Comparison of ENCODE assay signal across 21 cellular contexts in the genomic region with DNA sequence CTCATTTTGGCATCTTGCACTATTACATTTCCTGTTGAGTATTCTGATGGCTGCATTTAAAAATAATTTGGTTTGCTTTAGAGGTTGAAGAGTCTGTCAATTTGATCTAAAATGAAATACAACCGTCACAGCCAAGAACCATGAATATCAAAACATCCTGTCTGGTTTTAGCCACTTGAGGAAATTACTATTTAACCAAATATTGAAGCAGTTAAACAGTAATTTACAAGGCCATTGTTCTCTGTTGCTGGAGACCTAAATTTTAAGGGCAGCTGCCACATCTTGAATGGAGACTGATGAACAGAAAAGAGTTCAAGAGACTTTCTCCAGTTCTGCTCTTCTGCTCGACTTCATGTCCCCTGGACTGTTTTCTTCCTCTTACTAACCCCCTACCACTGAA.
DNase-seq lines count a peak whose midpoint lies in the region; ATAC-seq, FAIRE-seq and TF ChIP-seq lines count a peak whose summit lies in the region.
"Had no signal": no experiment of that assay in that cellular context is flagged by ENCODE, and none has a peak within 500 bp of the region (broad histone marks: within the 10 kb centered on the region; RNA-seq: fewer than 3 reads in every experiment).

No MANE protein-coding gene starts in this region.

- H3K4me3 ChIP-seq in astrocyte (ENCODE audit: insufficient read depth, low read depth, low read length) = no peak overlapping the region
- no peak overlapping the region for H3K4me3 ChIP-seq in CD8-positive, alpha-beta memory T cell (ENCODE audit: low read length)
- no peak overlapping the region for H3K4me3 ChIP-seq in CD8-positive, alpha-beta T cell (ENCODE audit: low read depth, low read length)
- H3K4me3 ChIP-seq in hepatocyte = no peak overlapping the region
- no peak overlapping the region for H3K4me3 ChIP-seq in SJCRH30
- H3K4me3 ChIP-seq: breast epithelium, GM12878, heart right ventricle, psoas muscle, testis had no signal

- intact Hi-C loops in Calu3 (cut with micrococcal nuclease; ENCODE audit: unreplicated experiment) = loop anchor here (10.0 kb wide), 1 partner anchor 837 kb away; a partner anchor contains a TSS
- intact Hi-C loops in CD8-positive, alpha-beta T cell (cut with DNase I, micrococcal nuclease) = no loop called here

- no peak overlapping the region for H3K4me2 ChIP-seq in astrocyte (ENCODE audit: low read length)
- H3K4me2 ChIP-seq in hepatocyte = no peak overlapping the region

- H3K9me2 ChIP-seq in hepatocyte (replicated peaks; ENCODE audit: insufficient read depth) = no peaks in the 10 kb centered on the region

- no TSS peak for BruUV-seq in Calu3 (replicated peaks; lab: Mats Ljungman, UMichigan)

- peak overlapping the region; percentile 68 for H3K27ac Mint-ChIP-seq in Calu3 (ENCODE audit: unreplicated experiment)
- H3K27ac Mint-ChIP-seq in astrocyte (ENCODE audit: unreplicated experiment) = peak overlapping the region; percentile 85
- no peak overlapping the region for H3K27ac Mint-ChIP-seq in CD8-positive, alpha-beta memory T cell
- no peak overlapping the region for H3K27ac Mint-ChIP-seq in CD8-positive, alpha-beta T cell
- H3K27ac Mint-ChIP-seq: activated B cell treated with CpG ODN at 0.5 μM for 24 hours; activated naive CD8-positive, alpha-beta T cell treated with anti-CD3 and anti-CD28 coated beads, Interleukin-2, amount 50 U/mL, for 24 hours; nephron progenitor cell; T-helper 17 cell had no signal

- H4K20me1 ChIP-seq in astrocyte (ENCODE audit: insufficient read depth, low read length) = no peaks in the 10 kb centered on the region
- H4K20me1 ChIP-seq in hepatocyte (ENCODE audit: insufficient read depth, poor library complexity, severe bottlenecking) = no peaks in the 10 kb centered on the region

- POLR2A ChIA-PET in CD8-positive, alpha-beta memory T cell (lab: Charles Lee) = no interaction called here
- POLR2A ChIA-PET in CD8-positive, alpha-beta T cell (lab: Charles Lee) = no interaction called here

- H3K27me3 ChIP-seq in astrocyte (ENCODE audit: insufficient read depth, low read length) (no peaks in the 10 kb centered on the region), hepatocyte (no peaks in the 10 kb centered on the region), SJCRH30 (no peaks in the 10 kb centered on the region)
- no peaks in the 10 kb centered on the region for H3K27me3 ChIP-seq in CD8-positive, alpha-beta memory T cell (ENCODE audit: insufficient read depth, low read length, poor library complexity, severe bottlenecking)
- H3K27me3 ChIP-seq in CD8-positive, alpha-beta T cell (ENCODE audit: insufficient read depth, low read length) = no peaks in the 10 kb centered on the region
- H3K27me3 ChIP-seq: breast epithelium, heart right ventricle, testis had no signal

- H3K9ac ChIP-seq in astrocyte (ENCODE audit: low read length) = no peak overlapping the region

- H3K36me3 Mint-ChIP-seq in Calu3 (ENCODE audit: insufficient read depth, unreplicated experiment) (no peaks in the 10 kb centered on the region), astrocyte (ENCODE audit: low read depth, unreplicated experiment) (no peaks in the 10 kb centered on the region)
- no peaks in the 10 kb centered on the region for H3K36me3 Mint-ChIP-seq in CD8-positive, alpha-beta memory T cell
- H3K36me3 Mint-ChIP-seq in CD8-positive, alpha-beta T cell = no peaks in the 10 kb centered on the region

- peaks cover 24% of the 10 kb centered on the region for H3K4me1 ChIP-seq in astrocyte (ENCODE audit: insufficient read depth, low read length)
- H3K4me1 ChIP-seq in CD8-positive, alpha-beta memory T cell (ENCODE audit: insufficient read depth, low read length) = no peaks in the 10 kb centered on the region
- H3K4me1 ChIP-seq in CD8-positive, alpha-beta T cell (ENCODE audit: insufficient read depth, low read length) = no peaks in the 10 kb centered on the region
- no peaks in the 10 kb centered on the region for H3K4me1 ChIP-seq in hepatocyte (ENCODE audit: insufficient read depth)
- H3K4me1 ChIP-seq in SJCRH30 = no peaks in the 10 kb centered on the region
- H3K4me1 ChIP-seq: breast epithelium, psoas muscle, testis had no signal

- DNase-seq in Calu3 = no peak
- no peak for DNase-seq in astrocyte (ENCODE audit: low read depth)
- no peak for DNase-seq in CD8-positive, alpha-beta memory T cell
- no peak for DNase-seq in CD8-positive, alpha-beta T cell
- no peak for DNase-seq in hepatocyte (ENCODE audit: low spot score)
- no peak for DNase-seq in SJCRH30
- DNase-seq: activated B cell treated with CpG ODN at 0.5 μM for 24 hours; activated naive CD8-positive, alpha-beta T cell treated with anti-CD3 and anti-CD28 coated beads, Interleukin-2, amount 50 U/mL, for 24 hours; GDM1; heart right ventricle; MV-4-11; NCI-H2171; nephron progenitor cell; psoas muscle; T-helper 17 cell; testis had no signal

- H3K4me3 Mint-ChIP-seq in Calu3 (ENCODE audit: low read depth, unreplicated experiment) = peak overlapping the region; percentile 19
- H3K4me3 Mint-ChIP-seq in astrocyte (ENCODE audit: unreplicated experiment) = no peak overlapping the region
- no peak overlapping the region for H3K4me3 Mint-ChIP-seq in CD8-positive, alpha-beta memory T cell
- no peak overlapping the region for H3K4me3 Mint-ChIP-seq in CD8-positive, alpha-beta T cell
- H3K4me3 Mint-ChIP-seq: activated B cell treated with CpG ODN at 0.5 μM for 24 hours; activated naive CD8-positive, alpha-beta T cell treated with anti-CD3 and anti-CD28 coated beads, Interleukin-2, amount 50 U/mL, for 24 hours; nephron progenitor cell; T-helper 17 cell had no signal

- no peaks in the 10 kb centered on the region for H3K27me3 Mint-ChIP-seq in Calu3 (ENCODE audit: unreplicated experiment)
- H3K27me3 Mint-ChIP-seq in astrocyte (ENCODE audit: low read depth, unreplicated experiment) = no peaks in the 10 kb centered on the region
- H3K27me3 Mint-ChIP-seq in CD8-positive, alpha-beta memory T cell = no peaks in the 10 kb centered on the region
- no peaks in the 10 kb centered on the region for H3K27me3 Mint-ChIP-seq in CD8-positive, alpha-beta T cell (ENCODE audit: low read depth)
- H3K27me3 Mint-ChIP-seq: activated B cell treated with CpG ODN at 0.5 μM for 24 hours; activated naive CD8-positive, alpha-beta T cell treated with anti-CD3 and anti-CD28 coated beads, Interleukin-2, amount 50 U/mL, for 24 hours; T-helper 17 cell had no signal

- H3K27ac ChIP-seq in astrocyte (ENCODE audit: low read depth, low read length) (no peak overlapping the region), hepatocyte (no peak overlapping the region), SJCRH30 (no peak overlapping the region)
- no peak overlapping the region for H3K27ac ChIP-seq in CD8-positive, alpha-beta memory T cell (ENCODE audit: low read depth, low read length)
- H3K27ac ChIP-seq in CD8-positive, alpha-beta T cell (ENCODE audit: low read depth, low read length) = no peak overlapping the region
- H3K27ac ChIP-seq: breast epithelium, psoas muscle, testis had no signal

- CTCF ChIA-PET in Calu3 (lab: Charles Lee) = interaction anchor here (0.6 kb wide), 1 partner anchor 8 kb away, joined by 3 read pairs; no protein-coding TSS in a partner anchor
- CTCF ChIA-PET in CD8-positive, alpha-beta memory T cell (lab: Charles Lee) = no interaction called here
- CTCF ChIA-PET in CD8-positive, alpha-beta T cell (lab: Charles Lee) = no interaction called here

- no peak overlapping the region for H2AFZ ChIP-seq in astrocyte (ENCODE audit: low read depth, low read length)
- H2AFZ ChIP-seq in hepatocyte = no peak overlapping the region

- no peaks in the 10 kb centered on the region for H3K9me3 ChIP-seq in astrocyte (ENCODE audit: insufficient read depth, low read depth, low read length)
- H3K9me3 ChIP-seq in CD8-positive, alpha-beta memory T cell (ENCODE audit: low read length) = no peaks in the 10 kb centered on the region
- no peaks in the 10 kb centered on the region for H3K9me3 ChIP-seq in CD8-positive, alpha-beta T cell (ENCODE audit: low read length)
- no peaks in the 10 kb centered on the region for H3K9me3 ChIP-seq in hepatocyte (ENCODE audit: low read depth)
- H3K9me3 ChIP-seq in SJCRH30 (replicated peaks) = no peaks in the 10 kb centered on the region
- H3K9me3 ChIP-seq: breast epithelium, heart right ventricle, psoas muscle, testis had no signal

- peaks cover 45% of the 10 kb centered on the region for H3K4me1 Mint-ChIP-seq in Calu3 (ENCODE audit: low read depth, unreplicated experiment)
- H3K4me1 Mint-ChIP-seq in astrocyte (ENCODE audit: low read depth, unreplicated experiment) = peaks cover 33% of the 10 kb centered on the region
- H3K4me1 Mint-ChIP-seq in CD8-positive, alpha-beta memory T cell = no peaks in the 10 kb centered on the region
- H3K4me1 Mint-ChIP-seq in CD8-positive, alpha-beta T cell (ENCODE audit: low read depth) = no peaks in the 10 kb centered on the region
- H3K4me1 Mint-ChIP-seq: activated B cell treated with CpG ODN at 0.5 μM for 24 hours; activated naive CD8-positive, alpha-beta T cell treated with anti-CD3 and anti-CD28 coated beads, Interleukin-2, amount 50 U/mL, for 24 hours; nephron progenitor cell; T-helper 17 cell had no signal

- ATAC-seq in GM21529 (IDR thresholded peaks at IDR 0.05; ENCODE audit: unreplicated experiment) = peak; percentile 36
- peak; percentile 65 for ATAC-seq in HG03460 (IDR thresholded peaks at IDR 0.05; ENCODE audit: unreplicated experiment)
- ATAC-seq in CD8-positive, alpha-beta T cell = no peak
- ATAC-seq: activated naive CD8-positive, alpha-beta T cell treated with anti-CD3 and anti-CD28 coated beads, Interleukin-2, amount 50 U/mL, for 24 hours; GM12878; psoas muscle; T-helper 17 cell had no signal

- WGBS in hepatocyte (ENCODE audit: low lambda C conversion rate, missing lambda C conversion rate) = 73% methylated on average over 2 of the region's 2 CpGs

- no peak for FAIRE-seq in astrocyte (lab: Jason Lieb, UNC)
- FAIRE-seq: GM12878, islet of Langerhans had no signal

- no peaks in the 10 kb centered on the region for H3K79me2 ChIP-seq in astrocyte (ENCODE audit: insufficient read depth, low read length)
- no peaks in the 10 kb centered on the region for H3K79me2 ChIP-seq in hepatocyte

- H3K9me3 Mint-ChIP-seq in Calu3 (ENCODE audit: low read depth, unreplicated experiment) = no peaks in the 10 kb centered on the region
- no peaks in the 10 kb centered on the region for H3K9me3 Mint-ChIP-seq in astrocyte (ENCODE audit: unreplicated experiment)
- no peaks in the 10 kb centered on the region for H3K9me3 Mint-ChIP-seq in CD8-positive, alpha-beta memory T cell
- no peaks in the 10 kb centered on the region for H3K9me3 Mint-ChIP-seq in CD8-positive, alpha-beta T cell
- H3K9me3 Mint-ChIP-seq: activated B cell treated with CpG ODN at 0.5 μM for 24 hours; activated naive CD8-positive, alpha-beta T cell treated with anti-CD3 and anti-CD28 coated beads, Interleukin-2, amount 50 U/mL, for 24 hours; nephron progenitor cell had no signal

- H3K36me3 ChIP-seq in astrocyte (ENCODE audit: insufficient read depth, low read length) (no peaks in the 10 kb centered on the region), hepatocyte (replicated peaks; ENCODE audit: insufficient read depth, low read depth) (no peaks in the 10 kb centered on the region), SJCRH30 (no peaks in the 10 kb centered on the region)
- H3K36me3 ChIP-seq in CD8-positive, alpha-beta memory T cell (ENCODE audit: insufficient read depth, low read length) = no peaks in the 10 kb centered on the region
- H3K36me3 ChIP-seq in CD8-positive, alpha-beta T cell (ENCODE audit: insufficient read depth, low read length) = no peaks in the 10 kb centered on the region
- H3K36me3 ChIP-seq: breast epithelium, heart right ventricle had no signal

- TF ChIP-seq CTCF in Calu3 (IDR thresholded peaks at IDR 0.05; ENCODE audit: unreplicated experiment) (no peak), astrocyte (IDR thresholded peaks at IDR 0.05; ENCODE audit: insufficient read depth, low read depth, low read length) (no peak), hepatocyte (IDR thresholded peaks at IDR 0.05; ENCODE audit: poor library complexity) (no peak)
- no peak for TF ChIP-seq CTCF in CD8-positive, alpha-beta T cell (IDR thresholded peaks at IDR 0.05)

Comparison
In these comparisons a context has a peak if more than half of its experiments do, and no peak if none do; other contexts are left out.
1. H3K27ac Mint-ChIP-seq: peak in Calu3 (single experiment) and astrocyte (single experiment); none in CD8-positive, alpha-beta memory T cell (0 of 8) and CD8-positive, alpha-beta T cell (single experiment).